1 cellular context compared by ENCODE assay signal in the genomic region with DNA sequence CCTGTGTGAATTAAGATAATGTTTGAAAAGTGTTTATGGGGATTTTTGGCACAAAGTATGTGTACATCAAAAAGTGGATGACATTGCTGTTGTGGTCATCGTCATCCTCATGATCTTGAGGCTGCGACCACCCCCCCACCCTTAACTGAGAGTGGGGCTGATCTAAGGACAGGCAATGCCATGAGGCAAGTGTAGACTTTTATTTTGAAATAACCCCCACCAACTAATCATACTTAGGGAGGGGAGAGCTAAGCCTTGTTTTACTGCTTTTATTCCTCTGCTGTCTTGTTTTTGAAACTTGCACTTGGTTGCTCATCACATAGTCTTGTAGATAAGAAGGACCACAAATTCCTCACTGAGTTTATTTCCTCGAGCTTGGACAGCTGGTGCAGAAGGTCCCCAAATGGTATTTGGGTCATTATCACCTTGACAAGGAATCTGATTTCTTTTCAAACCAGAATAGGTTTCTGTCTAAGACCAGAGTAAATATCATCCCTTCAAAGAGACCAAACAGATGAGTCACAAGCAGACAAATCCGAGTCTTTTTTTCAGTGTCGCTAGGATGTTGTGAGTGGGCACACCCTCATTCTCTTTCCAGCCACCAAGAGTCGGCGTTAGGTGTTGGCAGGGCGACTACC.
A peak's percentile ranks its signal among the peaks of the same experiment; 100 is the strongest.
TF ChIP-seq lines count a peak whose summit lies in the region.

No MANE protein-coding gene starts in this region.

TF ChIP-seq in HepG2, 621 proteins besides CTCF, POLR2A, EP300 and RAD21:
- TF ChIP-seq HBP1 (CRISPR knock-in tag; IDR thresholded peaks at IDR 0.05; ENCODE audit: low read depth), result 0 out of 2 replicates have a peak, but pooled peaks have one; percentile 21
- TF ChIP-seq, protein P1, sequence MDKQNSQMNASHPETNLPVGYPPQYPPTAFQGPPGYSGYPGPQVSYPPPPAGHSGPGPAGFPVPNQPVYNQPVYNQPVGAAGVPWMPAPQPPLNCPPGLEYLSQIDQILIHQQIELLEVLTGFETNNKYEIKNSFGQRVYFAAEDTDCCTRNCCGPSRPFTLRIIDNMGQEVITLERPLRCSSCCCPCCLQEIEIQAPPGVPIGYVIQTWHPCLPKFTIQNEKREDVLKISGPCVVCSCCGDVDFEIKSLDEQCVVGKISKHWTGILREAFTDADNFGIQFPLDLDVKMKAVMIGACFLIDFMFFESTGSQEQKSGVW (CRISPR knock-in tag; IDR thresholded peaks at IDR 0.05; ENCODE audit: borderline replicate concordance), result no peak
- TF ChIP-seq GFI1 (CRISPR knock-in tag; IDR thresholded peaks at IDR 0.05; ENCODE audit: borderline replicate concordance), result 0 out of 2 replicates have a peak, but pooled peaks have one; percentile 48
- peak; percentile 99 for TF ChIP-seq MYNN (CRISPR knock-in tag; IDR thresholded peaks at IDR 0.05; ENCODE audit: low read depth)
- no peak for TF ChIP-seq STAG1 (CRISPR knock-in tag; IDR thresholded peaks at IDR 0.05)
- TF ChIP-seq ZNF430 (CRISPR knock-in tag; IDR thresholded peaks at IDR 0.05), result no peak
- TF ChIP-seq RXRB (CRISPR knock-in tag; IDR thresholded peaks at IDR 0.05; ENCODE audit: borderline replicate concordance), result peak; percentile 28; the same call in 1 of the 2 replicates
- TF ChIP-seq SAP130 (CRISPR knock-in tag; IDR thresholded peaks at IDR 0.05; ENCODE audit: low read depth), result 0 out of 2 replicates have a peak, but pooled peaks have one; percentile 29
- TF ChIP-seq, protein P2, sequence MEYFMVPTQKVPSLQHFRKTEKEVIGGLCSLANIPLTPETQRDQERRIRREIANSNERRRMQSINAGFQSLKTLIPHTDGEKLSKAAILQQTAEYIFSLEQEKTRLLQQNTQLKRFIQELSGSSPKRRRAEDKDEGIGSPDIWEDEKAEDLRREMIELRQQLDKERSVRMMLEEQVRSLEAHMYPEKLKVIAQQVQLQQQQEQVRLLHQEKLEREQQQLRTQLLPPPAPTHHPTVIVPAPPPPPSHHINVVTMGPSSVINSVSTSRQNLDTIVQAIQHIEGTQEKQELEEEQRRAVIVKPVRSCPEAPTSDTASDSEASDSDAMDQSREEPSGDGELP (IDR thresholded peaks at IDR 0.05; ENCODE audit: borderline replicate concordance, low read depth), result 0 out of 2 replicates have a peak, but pooled peaks have one; percentile 11
- TF ChIP-seq, protein P3, sequence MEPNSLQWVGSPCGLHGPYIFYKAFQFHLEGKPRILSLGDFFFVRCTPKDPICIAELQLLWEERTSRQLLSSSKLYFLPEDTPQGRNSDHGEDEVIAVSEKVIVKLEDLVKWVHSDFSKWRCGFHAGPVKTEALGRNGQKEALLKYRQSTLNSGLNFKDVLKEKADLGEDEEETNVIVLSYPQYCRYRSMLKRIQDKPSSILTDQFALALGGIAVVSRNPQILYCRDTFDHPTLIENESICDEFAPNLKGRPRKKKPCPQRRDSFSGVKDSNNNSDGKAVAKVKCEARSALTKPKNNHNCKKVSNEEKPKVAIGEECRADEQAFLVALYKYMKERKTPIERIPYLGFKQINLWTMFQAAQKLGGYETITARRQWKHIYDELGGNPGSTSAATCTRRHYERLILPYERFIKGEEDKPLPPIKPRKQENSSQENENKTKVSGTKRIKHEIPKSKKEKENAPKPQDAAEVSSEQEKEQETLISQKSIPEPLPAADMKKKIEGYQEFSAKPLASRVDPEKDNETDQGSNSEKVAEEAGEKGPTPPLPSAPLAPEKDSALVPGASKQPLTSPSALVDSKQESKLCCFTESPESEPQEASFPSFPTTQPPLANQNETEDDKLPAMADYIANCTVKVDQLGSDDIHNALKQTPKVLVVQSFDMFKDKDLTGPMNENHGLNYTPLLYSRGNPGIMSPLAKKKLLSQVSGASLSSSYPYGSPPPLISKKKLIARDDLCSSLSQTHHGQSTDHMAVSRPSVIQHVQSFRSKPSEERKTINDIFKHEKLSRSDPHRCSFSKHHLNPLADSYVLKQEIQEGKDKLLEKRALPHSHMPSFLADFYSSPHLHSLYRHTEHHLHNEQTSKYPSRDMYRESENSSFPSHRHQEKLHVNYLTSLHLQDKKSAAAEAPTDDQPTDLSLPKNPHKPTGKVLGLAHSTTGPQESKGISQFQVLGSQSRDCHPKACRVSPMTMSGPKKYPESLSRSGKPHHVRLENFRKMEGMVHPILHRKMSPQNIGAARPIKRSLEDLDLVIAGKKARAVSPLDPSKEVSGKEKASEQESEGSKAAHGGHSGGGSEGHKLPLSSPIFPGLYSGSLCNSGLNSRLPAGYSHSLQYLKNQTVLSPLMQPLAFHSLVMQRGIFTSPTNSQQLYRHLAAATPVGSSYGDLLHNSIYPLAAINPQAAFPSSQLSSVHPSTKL (CRISPR knock-in tag; IDR thresholded peaks at IDR 0.05), result peak; percentile 68
- TF ChIP-seq SOX13 (IDR thresholded peaks at IDR 0.05), result no peak
- TF ChIP-seq SOX13 (CRISPR knock-in tag; conservative IDR thresholded peaks at IDR 0.05 in 1 of 2, IDR thresholded peaks at IDR 0.05 in 1 of 2), result peak in 1 of 2 experiments; percentile 44; a peak in 1 of 4 replicates
- TF ChIP-seq RCOR2 (CRISPR knock-in tag; IDR thresholded peaks at IDR 0.05), result 0 out of 2 replicates have a peak, but pooled peaks have one; percentile 33
- TF ChIP-seq RARA (CRISPR knock-in tag; IDR thresholded peaks at IDR 0.05), result peak; percentile 45; the same call in 1 of the 2 replicates
- TF ChIP-seq TCF7 (IDR thresholded peaks at IDR 0.05; ENCODE audit: low read depth), result 0 out of 2 replicates have a peak, but pooled peaks have one; percentile 13
- no peak for TF ChIP-seq DNMT3B (CRISPR knock-in tag; conservative IDR thresholded peaks at IDR 0.05)
- TF ChIP-seq HMG20A (CRISPR knock-in tag; IDR thresholded peaks at IDR 0.05; ENCODE audit: borderline replicate concordance), result peak; percentile 37; the same call in 1 of the 2 replicates
- 0 out of 2 replicates have a peak, but pooled peaks have one; percentile 44 for TF ChIP-seq NFIC (IDR thresholded peaks at IDR 0.05; ENCODE audit: low read length)
- peak; percentile 34 for TF ChIP-seq FOXA3 (CRISPR knock-in tag; IDR thresholded peaks at IDR 0.05)
- TF ChIP-seq GATAD2A (CRISPR knock-in tag; IDR thresholded peaks at IDR 0.05), result 0 out of 2 replicates have a peak, but pooled peaks have one; percentile 23
- TF ChIP-seq ZNF18 (CRISPR knock-in tag; IDR thresholded peaks at IDR 0.05; ENCODE audit: insufficient replicate concordance), result no peak
- peak; percentile 86 for TF ChIP-seq FOSL2 (CRISPR knock-in tag; IDR thresholded peaks at IDR 0.05)
- no peak for TF ChIP-seq JUN (CRISPR knock-in tag; IDR thresholded peaks at IDR 0.05)
- 0 out of 2 replicates have a peak, but pooled peaks have one; percentile 44 for TF ChIP-seq ZNF878 (CRISPR knock-in tag; IDR thresholded peaks at IDR 0.05)
- TF ChIP-seq BCL6 (CRISPR knock-in tag; IDR thresholded peaks at IDR 0.05), result peak; percentile 47; the same call in 1 of the 2 replicates
- 0 out of 2 replicates have a peak, but pooled peaks have one; percentile 16 for TF ChIP-seq SOX5 (CRISPR knock-in tag; IDR thresholded peaks at IDR 0.05; ENCODE audit: borderline replicate concordance)
TF ChIP-seq in HepG2: peak in this region for 19.
